16 cellular contexts compared by ENCODE assay signal in genomic region chr5:145520335-145520734, GRCh38.
DNase-seq lines count a peak whose midpoint lies in the region; FAIRE-seq and TF ChIP-seq lines count a peak whose summit lies in the region.
"Had no signal": no experiment of that assay in that cellular context is flagged by ENCODE, and none has a peak within 500 bp of the region (broad histone marks: within the 10 kb centered on the region; RNA-seq: fewer than 3 reads in every experiment).

No MANE protein-coding gene starts in this region.

- H3K79me1 ChIP-seq in H9 (ENCODE audit: insufficient read depth, low read depth, low read length, poor library complexity, severe bottlenecking): no peaks in the 10 kb centered on the region

- H3K23ac ChIP-seq in H9 (ENCODE audit: insufficient read length, low read depth, low read length): no peak overlapping the region

- H2AK5ac ChIP-seq in H9 (ENCODE audit: insufficient read length, low read length): no peak overlapping the region

- no peak overlapping the region for H4K91ac ChIP-seq in H9 (ENCODE audit: insufficient read length, low read depth, low read length)

- peaks cover 4 to 8% of the 10 kb centered on the region in 2 experiments for H3K4me1 Mint-ChIP-seq in H9
- peaks cover 24% of the 10 kb centered on the region for H3K4me1 Mint-ChIP-seq in brain
- no peaks in the 10 kb centered on the region for H3K4me1 Mint-ChIP-seq in activated T-helper 2 cell treated with anti-CD3 and anti-CD28 coated beads, Interferon-gamma antibody, Interleukin-2, Interleukin-4, amounts not matched to agents 10 μg/mL and 5 μg/mL and 100 μg/mL, durations not matched to agents 14 hours and 24 hours and 36 hours (ENCODE audit: low read depth)
- H3K4me1 Mint-ChIP-seq: B cell had no signal

- no peak overlapping the region for H2BK5ac ChIP-seq in H9 (ENCODE audit: insufficient read length, low read length)

- no CpG with 5 or more reads among the region's 4 CpGs for whole genome bisulfite sequencing in H9 (ENCODE audit: extremely low coverage, insufficient read length, low lambda C conversion rate)

- H3K27ac ChIP-seq in H9 (ENCODE audit: insufficient read length, low read depth, low read length) (no peak overlapping the region), keratinocyte (ENCODE audit: control insufficient read depth, insufficient read depth, low read length) (no peak overlapping the region)
- H3K27ac ChIP-seq: HL-60 had no signal

- H3K79me2 ChIP-seq in H9 (ENCODE audit: insufficient read depth, low read length) (no peaks in the 10 kb centered on the region), keratinocyte (ENCODE audit: control insufficient read depth, insufficient read depth, low read length) (no peaks in the 10 kb centered on the region)

- H3K18ac ChIP-seq in H9 (ENCODE audit: insufficient read length, low read depth, low read length): no peak overlapping the region

- dilution Hi-C loops in keratinocyte (cut with MboI; ENCODE audit: extremely low pct_ligation_motif_present, low sequenced_read_pairs): no loop called here

- intact Hi-C loops in activated T-helper 2 cell treated with anti-CD3 and anti-CD28 coated beads, Interferon-gamma antibody, Interleukin-2, Interleukin-4, amounts not matched to agents 10 μg/mL and 5 μg/mL and 100 μg/mL, durations not matched to agents 14 hours and 24 hours and 36 hours (cut with micrococcal nuclease): no loop called here

- peak overlapping the region in 2 of 3 experiments; percentile 26 to 36; a peak in 3 of 7 replicates for H3K27ac Mint-ChIP-seq in H9
- peak overlapping the region in 4 of 5 experiments; percentile 12 to 80 (median 62) for H3K27ac Mint-ChIP-seq in brain
- no peak overlapping the region for H3K27ac Mint-ChIP-seq in activated T-helper 2 cell treated with anti-CD3 and anti-CD28 coated beads, Interferon-gamma antibody, Interleukin-2, Interleukin-4, amounts not matched to agents 10 μg/mL and 5 μg/mL and 100 μg/mL, durations not matched to agents 14 hours and 24 hours and 36 hours
- H3K27ac Mint-ChIP-seq: B cell; CD4-positive, alpha-beta T cell had no signal

- H3K4me1 ChIP-seq in H9 (ENCODE audit: insufficient read depth, low read length) (no peaks in the 10 kb centered on the region), keratinocyte (ENCODE audit: control insufficient read depth, extremely low read depth, insufficient read depth, low read length) (peaks cover 4% of the 10 kb centered on the region)
- H3K4me1 ChIP-seq: HAP-1 had no signal

- H3K27me3 ChIP-seq in H9 (ENCODE audit: insufficient read depth, low read length) (no peaks in the 10 kb centered on the region), keratinocyte (ENCODE audit: control insufficient read depth, extremely low read depth, insufficient read depth, low read length) (no peaks in the 10 kb centered on the region)

- H3K9me3 Mint-ChIP-seq in H9: peaks cover 9 to 14% of the 10 kb centered on the region in 2 experiments; a peak in 4 of 5 replicates
- peaks cover 5 to 21% (median 13%) of the 10 kb centered on the region in 5 experiments for H3K9me3 Mint-ChIP-seq in brain
- H3K9me3 Mint-ChIP-seq in activated T-helper 2 cell treated with anti-CD3 and anti-CD28 coated beads, Interferon-gamma antibody, Interleukin-2, Interleukin-4, amounts not matched to agents 10 μg/mL and 5 μg/mL and 100 μg/mL, durations not matched to agents 14 hours and 24 hours and 36 hours: peaks cover 15% of the 10 kb centered on the region

- no peaks in the 10 kb centered on the region for H3K23me2 ChIP-seq in H9 (ENCODE audit: insufficient read length, low read depth, low read length, poor library complexity, severe bottlenecking)

- FAIRE-seq in keratinocyte (lab: Jason Lieb, UNC): no peak
- FAIRE-seq: GM12878 had no signal

- H3K4ac ChIP-seq in H9 (ENCODE audit: low read depth, low read length): no peak overlapping the region

- TF ChIP-seq CTCF in H9 (conservative IDR thresholded peaks at IDR 0.05): no peak
- no peak for TF ChIP-seq CTCF in brain (conservative IDR thresholded peaks at IDR 0.05)
- TF ChIP-seq CTCF in keratinocyte (optimal IDR thresholded peaks at IDR 0.05 in 1 of 3, IDR thresholded peaks at IDR 0.05 in 1 of 3, conservative IDR thresholded peaks at IDR 0.05 in 1 of 3; ENCODE audit: extremely low read depth in 1 of 3, insufficient read depth in 2 of 3, low read length in 3 of 3): no peak

- H3K9ac ChIP-seq in H9 (ENCODE audit: extremely low read depth, insufficient read length, low read length) (no peak overlapping the region), keratinocyte (ENCODE audit: control insufficient read depth, extremely low read depth, insufficient read depth, low read length) (no peak overlapping the region)

- no peak overlapping the region for H3K14ac ChIP-seq in H9 (ENCODE audit: insufficient read depth, low read length)

- no peaks in the 10 kb centered on the region for H3K27me3 Mint-ChIP-seq in H9 (ENCODE audit: low read depth)
- H3K27me3 Mint-ChIP-seq in brain: no peaks in the 10 kb centered on the region
- no peaks in the 10 kb centered on the region for H3K27me3 Mint-ChIP-seq in activated T-helper 2 cell treated with anti-CD3 and anti-CD28 coated beads, Interferon-gamma antibody, Interleukin-2, Interleukin-4, amounts not matched to agents 10 μg/mL and 5 μg/mL and 100 μg/mL, durations not matched to agents 14 hours and 24 hours and 36 hours (ENCODE audit: low read depth)
- H3K27me3 Mint-ChIP-seq: B cell; CD4-positive, alpha-beta T cell had no signal

- no peak for DNase-seq in H9
- no peak for DNase-seq in keratinocyte (ENCODE audit: low read depth, low spot score)
- DNase-seq in retina: peak; percentile 16
- no peak for DNase-seq in activated T-helper 2 cell treated with anti-CD3 and anti-CD28 coated beads, Interferon-gamma antibody, Interleukin-2, Interleukin-4, amounts not matched to agents 10 μg/mL and 5 μg/mL and 100 μg/mL, durations not matched to agents 14 hours and 24 hours and 36 hours (ENCODE audit: low spot score)
- DNase-seq in EL: no peak
- DNase-seq in SW 1271 (lab: John Stamatoyannopoulos, UW): no peak
- DNase-seq: C1 segment of cervical spinal cord; Calu3; CD4-positive, alpha-beta T cell; DMS 273 treated with DMSO at 0.1 percent for 48 hours; GOT3 had no signal

- no peak overlapping the region for H2BK12ac ChIP-seq in H9 (ENCODE audit: insufficient read length, low read depth, low read length)

- no peaks in the 10 kb centered on the region for H3K36me3 ChIP-seq in keratinocyte (ENCODE audit: control insufficient read depth in 2 of 2, extremely low read depth in 1 of 2, insufficient read depth in 2 of 2, low read length in 2 of 2)
- H3K36me3 ChIP-seq: HAP-1 had no signal

- H2BK120ac ChIP-seq in H9 (ENCODE audit: low read depth, low read length, poor library complexity, severe bottlenecking): no peak overlapping the region

- H2BK20ac ChIP-seq in H9 (ENCODE audit: low read depth, low read length, poor library complexity, severe bottlenecking): no peak overlapping the region

- H4K20me1 ChIP-seq in H9 (ENCODE audit: control insufficient read depth, insufficient read depth, insufficient read length): no peaks in the 10 kb centered on the region
- no peaks in the 10 kb centered on the region for H4K20me1 ChIP-seq in keratinocyte (ENCODE audit: control insufficient read depth, extremely low read depth, insufficient read depth, low read length)

- H2BK15ac ChIP-seq in H9 (ENCODE audit: low read depth, low read length): no peak overlapping the region

- H3K4me3 ChIP-seq in keratinocyte (ENCODE audit: control insufficient read depth in 2 of 3, extremely low read depth in 1 of 3, insufficient read depth in 2 of 3, low read depth in 1 of 3, low read length in 3 of 3): no peak overlapping the region
- H3K4me3 ChIP-seq: GM12878, HAP-1 had no signal

- H3K4me3 Mint-ChIP-seq in H9: no peak overlapping the region
- peak overlapping the region in 2 of 5 experiments; percentile 10 to 44 for H3K4me3 Mint-ChIP-seq in brain
- no peak overlapping the region for H3K4me3 Mint-ChIP-seq in activated T-helper 2 cell treated with anti-CD3 and anti-CD28 coated beads, Interferon-gamma antibody, Interleukin-2, Interleukin-4, amounts not matched to agents 10 μg/mL and 5 μg/mL and 100 μg/mL, durations not matched to agents 14 hours and 24 hours and 36 hours (ENCODE audit: low read depth)
- H3K4me3 Mint-ChIP-seq: B cell; CD4-positive, alpha-beta T cell had no signal

- H3T11ph ChIP-seq in H9 (ENCODE audit: low read length): no peak overlapping the region

- H3K4me2 ChIP-seq in H9 (ENCODE audit: insufficient read depth, insufficient read length, low read length): no peak overlapping the region
- no peak overlapping the region for H3K4me2 ChIP-seq in keratinocyte (ENCODE audit: control insufficient read depth, extremely low read depth, insufficient read depth, low read depth, low read length)

- H4K8ac ChIP-seq in H9 (replicated peaks; ENCODE audit: insufficient read length, low read depth, low read length): no peak overlapping the region

- H2AFZ ChIP-seq in H9 (ENCODE audit: low read length) (no peak overlapping the region), keratinocyte (ENCODE audit: control insufficient read depth, low read length) (peak overlapping the region; percentile 15)

- H3K9me3 ChIP-seq in H9 (ENCODE audit: control insufficient read depth, low read depth, low read length) (no peaks in the 10 kb centered on the region), keratinocyte (ENCODE audit: control insufficient read depth, low read depth, low read length) (no peaks in the 10 kb centered on the region)
- H3K9me3 ChIP-seq: HAP-1 had no signal

- H3K36me3 Mint-ChIP-seq in H9 (ENCODE audit: insufficient read depth in 1 of 3, low read depth in 3 of 3) (peaks cover 0 to 4% (median 0%) of the 10 kb centered on the region in 3 experiments; a peak in 1 of 7 replicates), brain (no peaks in the 10 kb centered on the region)
- no peaks in the 10 kb centered on the region for H3K36me3 Mint-ChIP-seq in activated T-helper 2 cell treated with anti-CD3 and anti-CD28 coated beads, Interferon-gamma antibody, Interleukin-2, Interleukin-4, amounts not matched to agents 10 μg/mL and 5 μg/mL and 100 μg/mL, durations not matched to agents 14 hours and 24 hours and 36 hours (ENCODE audit: low read depth)

- no peak overlapping the region for H4K5ac ChIP-seq in H9 (ENCODE audit: insufficient read length, low read depth, low read length)

- H3K56ac ChIP-seq in H9 (ENCODE audit: insufficient read length, low read depth, low read length): no peak overlapping the region

- H3K9me1 ChIP-seq in keratinocyte (ENCODE audit: control insufficient read depth, extremely low read depth, insufficient read depth, low read length): no peaks in the 10 kb centered on the region
